ENCODE assay signal across 1 cellular context in the genomic region with DNA sequence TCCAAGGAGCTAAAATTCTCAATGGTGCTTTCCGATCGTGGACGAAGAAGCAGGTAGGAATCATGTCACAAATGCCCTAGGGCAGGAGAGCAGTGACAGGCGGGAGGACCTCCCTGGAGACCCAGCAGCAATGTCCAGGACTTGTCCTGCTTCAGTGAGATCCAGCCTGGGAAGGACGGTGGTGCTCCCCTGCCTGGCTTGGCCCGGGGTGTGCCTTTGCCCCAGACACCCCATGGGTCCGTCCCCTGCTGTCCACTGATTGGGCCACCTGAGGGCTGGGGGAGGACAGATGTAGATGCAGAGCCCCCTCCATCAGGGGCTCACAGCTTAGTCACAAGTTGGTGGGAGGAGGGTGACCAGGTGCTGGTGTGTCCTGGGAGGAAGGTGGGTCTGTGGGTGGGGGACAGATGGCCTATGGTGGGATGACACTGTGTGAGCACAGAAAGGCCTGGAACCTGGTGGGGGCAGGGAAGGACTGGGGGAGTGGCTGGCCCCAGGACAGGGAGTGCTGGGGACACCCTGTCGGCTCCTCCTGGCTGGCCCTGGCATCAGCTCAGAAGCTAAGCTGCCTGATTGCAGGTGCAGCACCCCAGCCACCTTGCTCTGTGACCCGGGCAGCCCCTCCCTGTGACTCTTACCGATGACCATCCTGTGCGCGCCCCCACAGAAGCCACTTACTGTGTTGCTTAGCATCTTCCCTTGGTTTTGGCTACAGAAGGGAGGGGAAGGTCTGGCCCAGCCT.
TF ChIP-seq lines count a peak whose summit lies in the region.

No MANE protein-coding gene starts in this region.

TF ChIP-seq in HepG2, 621 proteins besides CTCF, POLR2A, EP300 and RAD21 (continued from another document):
- TF ChIP-seq, protein P1, sequence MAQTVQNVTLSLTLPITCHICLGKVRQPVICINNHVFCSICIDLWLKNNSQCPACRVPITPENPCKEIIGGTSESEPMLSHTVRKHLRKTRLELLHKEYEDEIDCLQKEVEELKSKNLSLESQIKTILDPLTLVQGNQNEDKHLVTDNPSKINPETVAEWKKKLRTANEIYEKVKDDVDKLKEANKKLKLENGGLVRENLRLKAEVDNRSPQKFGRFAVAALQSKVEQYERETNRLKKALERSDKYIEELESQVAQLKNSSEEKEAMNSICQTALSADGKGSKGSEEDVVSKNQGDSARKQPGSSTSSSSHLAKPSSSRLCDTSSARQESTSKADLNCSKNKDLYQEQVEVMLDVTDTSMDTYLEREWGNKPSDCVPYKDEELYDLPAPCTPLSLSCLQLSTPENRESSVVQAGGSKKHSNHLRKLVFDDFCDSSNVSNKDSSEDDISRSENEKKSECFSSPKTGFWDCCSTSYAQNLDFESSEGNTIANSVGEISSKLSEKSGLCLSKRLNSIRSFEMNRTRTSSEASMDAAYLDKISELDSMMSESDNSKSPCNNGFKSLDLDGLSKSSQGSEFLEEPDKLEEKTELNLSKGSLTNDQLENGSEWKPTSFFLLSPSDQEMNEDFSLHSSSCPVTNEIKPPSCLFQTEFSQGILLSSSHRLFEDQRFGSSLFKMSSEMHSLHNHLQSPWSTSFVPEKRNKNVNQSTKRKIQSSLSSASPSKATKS (CRISPR knock-in tag; IDR thresholded peaks at IDR 0.05): no peak
- TF ChIP-seq PITX1 (CRISPR knock-in tag; IDR thresholded peaks at IDR 0.05) (no peak), GFI1 (CRISPR knock-in tag; IDR thresholded peaks at IDR 0.05; ENCODE audit: borderline replicate concordance) (no peak), NFYC (CRISPR knock-in tag; IDR thresholded peaks at IDR 0.05) (no peak), PCBP2 (optimal IDR thresholded peaks at IDR 0.05; ENCODE audit: low read depth, low read length, poor library complexity, severe bottlenecking) (no peak)
TF ChIP-seq in HepG2: peak in this region for 0.
